In the genomic region with DNA sequence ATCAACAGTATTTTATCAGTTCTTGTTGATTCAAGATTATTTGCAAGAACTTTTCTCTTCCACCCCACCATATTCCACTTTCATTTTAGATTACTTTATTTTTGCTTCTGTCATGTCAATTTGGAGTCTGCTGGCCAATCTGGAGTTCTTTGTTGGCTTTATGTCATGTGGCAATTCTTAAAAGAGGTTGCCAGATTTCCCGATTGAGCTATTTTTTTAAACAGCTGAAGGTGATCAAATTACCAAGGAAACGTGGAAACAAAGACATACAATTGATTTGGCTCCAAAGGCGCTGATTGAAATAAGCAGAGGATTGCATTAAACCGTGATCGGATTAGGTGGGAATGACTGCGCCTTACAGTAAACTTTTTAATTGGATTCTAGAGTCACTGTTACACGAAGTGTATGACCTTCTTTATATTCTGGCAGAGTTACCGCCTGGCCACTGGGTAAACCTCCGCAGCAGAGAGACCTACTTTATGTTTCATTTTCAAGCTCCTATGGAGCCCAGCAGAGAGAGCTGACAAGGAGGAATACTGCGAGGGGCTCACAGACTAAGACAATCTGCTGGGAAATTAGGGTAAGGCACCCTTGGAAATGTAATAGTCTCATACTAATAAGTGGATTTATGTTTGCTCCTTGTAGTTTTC, we compare ENCODE assay signal across 18 cellular contexts. TPM values are rescaled to one million over a fixed set of nuclear protein-coding genes. Genes with fewer than 3 reads are reported as not detected.
"Had no signal": no experiment of that assay in that cellular context is flagged by ENCODE, and none has a peak within 500 bp of the region (broad histone marks: within the 10 kb centered on the region; RNA-seq: fewer than 3 reads in every experiment).

No MANE protein-coding gene starts in this region.

- ATAC-seq: activated T-helper 17 cell treated with anti-CD3 and anti-CD28 coated beads, Interleukin-2, amount 50 U/mL, for 72 hours; gastroesophageal sphincter; left lung; stimulated activated naive CD8-positive, alpha-beta T cell treated with anti-CD3 and anti-CD28 coated beads, Interleukin-15, amount 100 ng/mL, for 72 hours had no signal

- DNase-seq: activated B cell treated with CpG ODN at 0.5 μM for 24 hours; activated CD4-positive, alpha-beta T cell treated with anti-CD3 and anti-CD28 coated beads, Interleukin-2, amount 10 ng/mL, durations not matched to agents 24 days and 14 days; activated CD8-positive, alpha-beta memory T cell treated with anti-CD3 and anti-CD28 coated beads for 24 hours; activated naive CD4-positive, alpha-beta T cell treated with anti-CD3 and anti-CD28 coated beads for 36 hours; activated T-cell treated with anti-CD3 and anti-CD28 coated beads for 4 hours; caudate nucleus; colonic mucosa; effector CD4-positive, alpha-beta T cell; left lung; nephron progenitor cell; stimulated activated CD4-positive, alpha-beta T cell treated with anti-CD3 and anti-CD28 coated beads, Interleukin-15, amount 100 ng/mL, for 24 hours; stimulated activated CD4-positive, alpha-beta T cell treated with anti-CD3 and anti-CD28 coated beads, Interleukin-4, amount 100 ng/mL, for 4 hours; stimulated activated naive CD8-positive, alpha-beta T cell treated with anti-CD3 and anti-CD28 coated beads, Interleukin-15, amount 100 ng/mL, for 72 hours; testis had no signal

- H3K36me3 ChIP-seq: colonic mucosa, gastroesophageal sphincter, left lung had no signal

- H3K27me3 ChIP-seq: colonic mucosa, testis had no signal

- H3K4me3 ChIP-seq: colonic mucosa, gastroesophageal sphincter, left lung, testis had no signal

- H3K27ac ChIP-seq: colonic mucosa, gastroesophageal sphincter, left lung, testis had no signal

- H3K4me1 ChIP-seq: colonic mucosa, gastroesophageal sphincter, left lung, testis had no signal

- H3K9me3 ChIP-seq: colonic mucosa, gastroesophageal sphincter, left lung, testis had no signal

RNA-seq across cellular contexts. Expression of a gene that starts 37.9 kb away (rescaled TPM):
- total RNA-seq: activated B cell treated with CpG ODN at 0.5 μM for 24 hours; activated CD4-positive, alpha-beta T cell treated with anti-CD3 and anti-CD28 coated beads, Interleukin-2, amount 10 ng/mL, durations not matched to agents 24 days and 14 days; activated naive CD4-positive, alpha-beta T cell treated with anti-CD3 and anti-CD28 coated beads for 36 hours; activated T-helper 17 cell treated with anti-CD3 and anti-CD28 coated beads, Interleukin-2, amount 50 U/mL, for 72 hours; fibroblast of lung; gastroesophageal sphincter; left lung had no signal
- polyA plus RNA-seq: fibroblast of lung, keratinocyte had no signal
